In the genomic region with DNA sequence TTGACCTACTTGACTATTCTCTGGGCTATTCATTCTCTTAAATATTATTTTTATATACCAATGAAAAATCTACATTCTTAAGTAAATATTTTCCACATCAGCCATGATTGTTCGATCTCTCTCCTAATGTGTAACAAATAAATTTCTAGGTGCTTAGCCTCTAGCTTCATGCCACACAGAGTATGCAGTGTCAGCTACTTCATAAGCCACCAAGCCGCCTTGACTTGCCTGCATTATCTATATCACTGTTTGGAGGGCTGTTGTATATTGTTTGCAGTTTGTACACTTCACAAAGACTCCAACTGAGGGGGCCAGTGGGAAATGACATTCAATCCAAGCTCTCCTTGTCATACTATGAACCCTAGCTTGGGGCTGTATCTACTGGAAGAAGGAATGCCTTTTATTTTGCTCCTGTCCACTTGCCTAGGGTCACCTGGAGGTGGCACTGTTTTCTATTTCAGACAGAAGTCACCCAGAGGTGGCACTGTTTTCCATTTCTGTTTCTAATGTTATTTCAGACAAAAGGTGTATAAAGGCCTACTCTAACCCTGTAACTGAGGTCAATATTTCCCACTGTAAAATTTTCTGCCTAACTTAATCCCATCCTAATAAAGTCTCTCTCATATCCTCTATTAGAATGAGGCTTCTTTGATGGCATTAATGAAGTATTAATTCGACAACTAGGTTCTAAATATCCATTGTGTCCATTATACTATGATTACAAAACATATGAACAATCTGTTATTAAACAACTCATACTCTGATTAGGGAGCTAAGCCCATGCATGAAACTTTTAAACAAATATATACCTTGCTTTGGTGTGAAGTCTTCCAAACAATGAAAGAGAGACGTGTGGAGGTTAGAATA, we compare ENCODE assay signal across 8 cellular contexts. TPM values are rescaled to one million over a fixed set of nuclear protein-coding genes. Genes with fewer than 3 reads are reported as not detected.
DNase-seq lines count a peak whose midpoint lies in the region; ATAC-seq and TF ChIP-seq lines count a peak whose summit lies in the region.

No MANE protein-coding gene starts in this region.

- ATAC-seq in DND-41 (ENCODE audit: insufficient read depth, low read depth), result peak; percentile 95
- peak; percentile 99 for ATAC-seq in GM19351 (IDR thresholded peaks at IDR 0.05; ENCODE audit: unreplicated experiment)
- ATAC-seq in HG03196 (IDR thresholded peaks at IDR 0.05; ENCODE audit: unreplicated experiment), result peak; percentile 99
- ATAC-seq in activated T-helper 17 cell treated with anti-CD3 and anti-CD28 coated beads, Interleukin-2, amount 50 U/mL, for 72 hours (replicated peaks), result peak; percentile 64

- peak; percentile 88 for TF ChIP-seq CTCF in DND-41 (IDR thresholded peaks at IDR 0.05; ENCODE audit: borderline replicate concordance, extremely low read depth, low read length, poor library complexity, severe bottlenecking)

- H3K9ac ChIP-seq in DND-41 (ENCODE audit: low read depth, low read length), result no peak overlapping the region

- H4K20me1 ChIP-seq in DND-41 (ENCODE audit: insufficient read depth, low read length), result no peaks in the 10 kb centered on the region

- H3K4me1 ChIP-seq in DND-41 (ENCODE audit: insufficient read depth, low read length), result no peaks in the 10 kb centered on the region

- no peak overlapping the region for H3K27ac ChIP-seq in DND-41 (ENCODE audit: low read length)

- H2AFZ ChIP-seq in DND-41 (ENCODE audit: low read depth, low read length), result no peak overlapping the region

- H3K4me2 ChIP-seq in DND-41 (ENCODE audit: insufficient read depth, low read length), result no peak overlapping the region

- H3K9me3 Mint-ChIP-seq in activated T-helper 17 cell treated with anti-CD3 and anti-CD28 coated beads, Interleukin-2, amount 50 U/mL, for 72 hours, result no peaks in the 10 kb centered on the region

- H3K36me3 Mint-ChIP-seq in activated T-helper 17 cell treated with anti-CD3 and anti-CD28 coated beads, Interleukin-2, amount 50 U/mL, for 72 hours (ENCODE audit: low read depth), result no peaks in the 10 kb centered on the region

- no peak overlapping the region for H3K27ac Mint-ChIP-seq in activated T-helper 17 cell treated with anti-CD3 and anti-CD28 coated beads, Interleukin-2, amount 50 U/mL, for 72 hours

- H3K9me3 ChIP-seq in DND-41 (ENCODE audit: insufficient read depth, low read length, severe bottlenecking), result no peaks in the 10 kb centered on the region

- H3K27me3 ChIP-seq in DND-41 (ENCODE audit: insufficient read depth, low read length, poor library complexity), result no peaks in the 10 kb centered on the region

- H3K4me1 Mint-ChIP-seq in activated T-helper 17 cell treated with anti-CD3 and anti-CD28 coated beads, Interleukin-2, amount 50 U/mL, for 72 hours, result no peaks in the 10 kb centered on the region

- peak; percentile 51 for DNase-seq in DND-41
- peak; percentile 84 for DNase-seq in OCI-M1 (lab: John Stamatoyannopoulos, UW)
- peak; percentile 41 for DNase-seq in iPS DF 4.7 (ENCODE audit: extremely low read depth, low spot score)
- DNase-seq in stimulated activated CD4-positive, alpha-beta T cell treated with anti-CD3 and anti-CD28 coated beads, TNF-alpha, amount 100 ng/mL, for 4 hours (ENCODE audit: low read depth in 3 of 3), result peak in 2 of 3 experiments; percentile 2 to 3
- no peak for DNase-seq in superior temporal gyrus (ENCODE audit: extremely low spot score)

- no peak overlapping the region for H3K4me3 Mint-ChIP-seq in activated T-helper 17 cell treated with anti-CD3 and anti-CD28 coated beads, Interleukin-2, amount 50 U/mL, for 72 hours

- no peaks in the 10 kb centered on the region for H3K27me3 Mint-ChIP-seq in activated T-helper 17 cell treated with anti-CD3 and anti-CD28 coated beads, Interleukin-2, amount 50 U/mL, for 72 hours

- H3K36me3 ChIP-seq in DND-41 (ENCODE audit: insufficient read depth, low read length), result no peaks in the 10 kb centered on the region

- H3K79me2 ChIP-seq in DND-41 (ENCODE audit: insufficient read depth, low read length), result no peaks in the 10 kb centered on the region

- no peak overlapping the region for H3K4me3 ChIP-seq in DND-41 (ENCODE audit: low read depth in 1 of 2, low read length in 2 of 2)

RNA-seq across cellular contexts. Expression of a gene that starts 36.4 kb away (rescaled TPM):
- under 1 TPM; 0.32 to 0.77 TPM for total RNA-seq in activated T-helper 17 cell treated with anti-CD3 and anti-CD28 coated beads, Interleukin-2, amount 50 U/mL, for 72 hours
